In the genomic region with DNA sequence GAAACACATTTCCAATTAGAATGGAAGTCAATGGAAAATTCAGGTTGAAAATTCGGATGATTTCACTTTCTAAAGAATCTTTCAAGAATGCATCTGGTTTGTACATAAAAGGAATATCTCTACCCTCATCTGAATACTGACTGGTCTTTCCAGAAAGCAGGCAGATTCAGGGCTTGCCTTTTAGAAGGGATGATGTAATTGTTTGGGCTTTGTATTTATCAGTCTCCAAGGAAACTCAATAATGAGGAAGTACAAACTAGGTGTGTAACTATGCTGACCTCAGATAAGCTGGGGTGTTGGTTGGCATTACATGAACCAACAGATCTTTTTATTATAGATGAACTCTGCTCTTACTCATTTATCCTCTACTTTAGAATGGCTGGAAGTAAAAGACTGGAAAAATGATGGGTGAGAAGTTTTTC, we compare ENCODE assay signal across 8 cellular contexts. TPM values are rescaled to one million over a fixed set of nuclear protein-coding genes. Genes with fewer than 3 reads are reported as not detected.
DNase-seq lines count a peak whose midpoint lies in the region; ATAC-seq and TF ChIP-seq lines count a peak whose summit lies in the region.

No MANE protein-coding gene starts in this region.

- H3K27ac ChIP-seq in colonic mucosa = peak overlapping the region; percentile 65

- ATAC-seq in GM18520 (IDR thresholded peaks at IDR 0.05; ENCODE audit: unreplicated experiment) (peak; percentile 97), HG02763 (IDR thresholded peaks at IDR 0.05; ENCODE audit: unreplicated experiment) (peak; percentile 84)

- H3K4me1 Mint-ChIP-seq in mesothelial cell of epicardium = peaks cover 41% of the 10 kb centered on the region

- H3K36me3 ChIP-seq in colonic mucosa = no peaks in the 10 kb centered on the region

- no peaks in the 10 kb centered on the region for H3K9me3 ChIP-seq in colonic mucosa

- intact Hi-C loops in colonic mucosa (cut with DNase I) (no loop called here), head of caudate nucleus (cut with DNase I) (no loop called here)

- H3K27me3 Mint-ChIP-seq in mesothelial cell of epicardium (ENCODE audit: low read depth) = no peaks in the 10 kb centered on the region

- peaks cover 12% of the 10 kb centered on the region for H3K4me1 ChIP-seq in colonic mucosa

- DNase-seq in NCI-H2081 (lab: John Stamatoyannopoulos, UW) (peak; percentile 21 to 51), colonic mucosa (peak; percentile 42), mesothelial cell of epicardium (ENCODE audit: low spot score in 2 of 2, unreplicated experiment in 2 of 2) (no peak), head of caudate nucleus (no peak)
- DNase-seq in stimulated activated naive CD4-positive, alpha-beta T cell treated with Interleukin-2 at 50 U/mL for 16 hours (lab: John Stamatoyannopoulos, UW) = no peak
- DNase-seq in activated CD4-positive, alpha-beta T cell treated with anti-CD3 and anti-CD28 coated beads for 1 hour = no peak

- H3K9me3 Mint-ChIP-seq in mesothelial cell of epicardium = no peaks in the 10 kb centered on the region

- no peaks in the 10 kb centered on the region for H3K27me3 ChIP-seq in colonic mucosa

- peaks cover 7% of the 10 kb centered on the region for H3K36me3 Mint-ChIP-seq in mesothelial cell of epicardium

- H3K4me3 Mint-ChIP-seq in mesothelial cell of epicardium = no peak overlapping the region

- peak overlapping the region; percentile 14 to 84 for H3K9ac ChIP-seq in colonic mucosa (ENCODE audit: low read depth in 2 of 2, low read length in 2 of 2)

- TF ChIP-seq CTCF in colonic mucosa (IDR thresholded peaks at IDR 0.05) (no peak), mesothelial cell of epicardium (IDR thresholded peaks at IDR 0.05; ENCODE audit: unreplicated experiment) (no peak)

- H3K4me3 ChIP-seq in colonic mucosa = no peak overlapping the region

- peak overlapping the region; percentile 96 for H3K27ac Mint-ChIP-seq in mesothelial cell of epicardium

RNA-seq across cellular contexts. Expression of a gene that starts 24.1 kb away (rescaled TPM):
- total RNA-seq in colonic mucosa (100 to 1,000 TPM; 246 to 433 TPM), mesothelial cell of epicardium (121 to 131 TPM (median 122 TPM) in 3 replicates)

Comparison
In these comparisons a context has a peak if more than half of its experiments do, and no peak if none do; other contexts are left out.
1. DNase-seq: peak in NCI-H2081 (2 of 2) and colonic mucosa (single experiment); none in mesothelial cell of epicardium (0 of 2), stimulated activated naive CD4-positive, alpha-beta T cell treated with Interleukin-2 at 50 U/mL for 16 hours (single experiment), activated CD4-positive, alpha-beta T cell treated with anti-CD3 and anti-CD28 coated beads for 1 hour (single experiment) and head of caudate nucleus (0 of 42).